ENCODE assay signal across 29 cellular contexts in genomic region chr1:221166162-221166500, GRCh38.
DNase-seq lines count a peak whose midpoint lies in the region; ATAC-seq and TF ChIP-seq lines count a peak whose summit lies in the region.
"Had no signal": no experiment of that assay in that cellular context is flagged by ENCODE, and none has a peak within 500 bp of the region (broad histone marks: within the 10 kb centered on the region; RNA-seq: fewer than 3 reads in every experiment).

No MANE protein-coding gene starts in this region.

- H3K27me3 Mint-ChIP-seq in CD14-positive monocyte (ENCODE audit: low read depth in 3 of 3): peaks cover 4 to 9% (median 6%) of the 10 kb centered on the region in 3 donors
- peaks cover 41% of the 10 kb centered on the region for H3K27me3 Mint-ChIP-seq in dendritic cell treated with granulocyte-macrophage colony-stimulating factor and Interleukin-4, amounts not matched to agents 40 ng/mL and 50 ng/mL, for 4 days
- peaks cover 0 to 33% (median 21%) of the 10 kb centered on the region in 5 donors for H3K27me3 Mint-ChIP-seq in naive thymus-derived CD4-positive, alpha-beta T cell
- H3K27me3 Mint-ChIP-seq: activated naive CD4-positive, alpha-beta T cell treated with anti-CD3 and anti-CD28 coated beads, Interleukin-2, amount 10 ng/mL, durations not matched to agents 7 days and 5 days; progenitor cell of endocrine pancreas had no signal

- no peak overlapping the region for H2BK20ac ChIP-seq in IMR-90 (ENCODE audit: low read depth, low read length)

- POLR2A ChIA-PET in IMR-90 (lab: Charles Lee; ENCODE audit: unreplicated experiment): no interaction called here
- POLR2A ChIA-PET in naive thymus-derived CD4-positive, alpha-beta T cell (lab: Charles Lee): no interaction called here

- no peak overlapping the region for H3K4me3 ChIP-seq in IMR-90 (ENCODE audit: insufficient read depth, low read depth, low read length)
- no peak overlapping the region for H3K4me3 ChIP-seq in naive thymus-derived CD4-positive, alpha-beta T cell (ENCODE audit: low read length)
- H3K4me3 ChIP-seq: left lung, Peyer's patch, sigmoid colon, tibial nerve had no signal

- no peak for TF ChIP-seq RAD21 in IMR-90 (IDR thresholded peaks at IDR 0.05; ENCODE audit: low read length)

- H2BK15ac ChIP-seq in IMR-90 (ENCODE audit: low read depth, low read length): no peak overlapping the region

- no CpG with 5 or more reads among the region's 2 CpGs for WGBS in IMR-90 (ENCODE audit: extremely low coverage in 2 of 2, insufficient read length in 1 of 2), 2 experiments

- in situ Hi-C loops in IMR-90 (cut with MboI; ENCODE audit: low sequenced_read_pairs): no loop called here

- H3K36me3 Mint-ChIP-seq in CD14-positive monocyte: peaks cover 13 to 16% of the 10 kb centered on the region in 2 donors
- peaks cover 5% of the 10 kb centered on the region for H3K36me3 Mint-ChIP-seq in dendritic cell treated with granulocyte-macrophage colony-stimulating factor and Interleukin-4, amounts not matched to agents 40 ng/mL and 50 ng/mL, for 4 days (ENCODE audit: low read depth)
- H3K36me3 Mint-ChIP-seq in naive thymus-derived CD4-positive, alpha-beta T cell: peaks cover 0 to under 1% (median 0%) of the 10 kb centered on the region in 5 donors
- H3K36me3 Mint-ChIP-seq: activated naive CD4-positive, alpha-beta T cell treated with anti-CD3 and anti-CD28 coated beads, Interleukin-2, amount 10 ng/mL, durations not matched to agents 7 days and 5 days; immature natural killer cell had no signal

- H4K8ac ChIP-seq in IMR-90 (ENCODE audit: low read depth in 2 of 2, low read length in 2 of 2): no peak overlapping the region

- no peak overlapping the region for H2AK9ac ChIP-seq in IMR-90 (replicated peaks; ENCODE audit: low read depth, low read length, poor library complexity)

- H3K9me3 ChIP-seq in IMR-90 (ENCODE audit: control insufficient read depth, insufficient read depth, low read length): no peaks in the 10 kb centered on the region
- H3K9me3 ChIP-seq in naive thymus-derived CD4-positive, alpha-beta T cell (ENCODE audit: control insufficient read depth in 2 of 3, low read length in 3 of 3): no peaks in the 10 kb centered on the region
- H3K9me3 ChIP-seq: left lung, Peyer's patch, sigmoid colon had no signal

- peaks cover 71% of the 10 kb centered on the region for H3K4me1 Mint-ChIP-seq in CD14-positive monocyte
- peaks cover 64% of the 10 kb centered on the region for H3K4me1 Mint-ChIP-seq in dendritic cell treated with granulocyte-macrophage colony-stimulating factor and Interleukin-4, amounts not matched to agents 40 ng/mL and 50 ng/mL, for 4 days (ENCODE audit: low read depth)
- H3K4me1 Mint-ChIP-seq in naive thymus-derived CD4-positive, alpha-beta T cell: peaks cover 0 to 3% (median 0%) of the 10 kb centered on the region in 7 donors
- H3K4me1 Mint-ChIP-seq: activated naive CD4-positive, alpha-beta T cell treated with anti-CD3 and anti-CD28 coated beads, Interleukin-2, amount 10 ng/mL, durations not matched to agents 7 days and 5 days; activated T-helper 17 cell treated with anti-CD3 and anti-CD28 coated beads, Interleukin-2, amount 50 U/mL, for 72 hours; immature natural killer cell had no signal

- no peak overlapping the region for H3K27ac ChIP-seq in IMR-90 (ENCODE audit: insufficient read depth, low read length)
- no peak overlapping the region for H3K27ac ChIP-seq in naive thymus-derived CD4-positive, alpha-beta T cell (ENCODE audit: low read depth, low read length)
- H3K27ac ChIP-seq: brain microvascular endothelial cell, Peyer's patch, tibial nerve, VCaP had no signal

- H3K14ac ChIP-seq in IMR-90 (replicated peaks; ENCODE audit: low read depth, low read length): no peak overlapping the region

- no peak overlapping the region for H3K56ac ChIP-seq in IMR-90 (ENCODE audit: extremely low read depth, insufficient read depth, low read length)

- H2BK120ac ChIP-seq in IMR-90 (ENCODE audit: low read depth, low read length): no peak overlapping the region

- no peak overlapping the region for H4K5ac ChIP-seq in IMR-90 (ENCODE audit: low read depth, low read length)

- dilution Hi-C loops in IMR-90 (cut with HindIII; ENCODE audit: low sequenced_read_pairs, unreplicated experiment): no loop called here

- H2AK5ac ChIP-seq in IMR-90 (ENCODE audit: low read depth, low read length): no peak overlapping the region

- H2AFZ ChIP-seq in IMR-90 (replicated peaks; ENCODE audit: low read length, poor library complexity): no peak overlapping the region

- H3K4ac ChIP-seq in IMR-90 (ENCODE audit: low read depth, low read length): no peak overlapping the region

- no peak overlapping the region for H3K9ac ChIP-seq in IMR-90 (ENCODE audit: low read depth, low read length)

- H3K23ac ChIP-seq in IMR-90 (ENCODE audit: low read depth, low read length): no peak overlapping the region

- BruUV-seq in IMR-90 (replicated peaks; lab: Mats Ljungman, UMichigan): no TSS peak

- H3K27me3 ChIP-seq in IMR-90 (ENCODE audit: control insufficient read depth, insufficient read depth, low read length): no peaks in the 10 kb centered on the region; the same call in 1 of the 2 replicates
- H3K27me3 ChIP-seq in naive thymus-derived CD4-positive, alpha-beta T cell (ENCODE audit: control insufficient read depth in 2 of 2, insufficient read depth in 2 of 2, low read length in 2 of 2): no peaks in the 10 kb centered on the region
- H3K27me3 ChIP-seq: brain microvascular endothelial cell, left lung, Peyer's patch, sigmoid colon, tibial nerve had no signal

- H3K9me1 ChIP-seq in IMR-90 (ENCODE audit: insufficient read depth, low read length): no peaks in the 10 kb centered on the region

- no peaks in the 10 kb centered on the region for H3K79me1 ChIP-seq in IMR-90 (ENCODE audit: low read depth in 1 of 2, low read length in 2 of 2)

- no peak overlapping the region for H3K18ac ChIP-seq in IMR-90 (ENCODE audit: low read depth, low read length)

- H4K91ac ChIP-seq in IMR-90 (ENCODE audit: insufficient read depth, low read depth, low read length): no peak overlapping the region

- H3K4me3 Mint-ChIP-seq in CD14-positive monocyte: peak overlapping the region in 1 of 2 donors; percentile 81
- no peak overlapping the region for H3K4me3 Mint-ChIP-seq in dendritic cell treated with granulocyte-macrophage colony-stimulating factor and Interleukin-4, amounts not matched to agents 40 ng/mL and 50 ng/mL, for 4 days
- H3K4me3 Mint-ChIP-seq in naive thymus-derived CD4-positive, alpha-beta T cell: no peak overlapping the region
- H3K4me3 Mint-ChIP-seq: activated CD8-positive, alpha-beta T cell treated with anti-CD3 and anti-CD28 coated beads, Interleukin-2, amount 10 ng/mL, durations not matched to agents 7 days and 5 days; activated naive CD4-positive, alpha-beta T cell treated with anti-CD3 and anti-CD28 coated beads, Interleukin-2, amount 10 ng/mL, durations not matched to agents 7 days and 5 days; activated T-helper 17 cell treated with anti-CD3 and anti-CD28 coated beads, Interleukin-2, amount 50 U/mL, for 72 hours; immature natural killer cell had no signal

- no peaks in the 10 kb centered on the region for H3K36me3 ChIP-seq in IMR-90 (ENCODE audit: control insufficient read depth, insufficient read depth, low read length)
- no peaks in the 10 kb centered on the region for H3K36me3 ChIP-seq in naive thymus-derived CD4-positive, alpha-beta T cell (ENCODE audit: control insufficient read depth in 2 of 3, insufficient read depth in 3 of 3, low read length in 3 of 3)
- H3K36me3 ChIP-seq: brain microvascular endothelial cell, left lung, Peyer's patch, sigmoid colon, tibial nerve had no signal

- peaks cover 4% of the 10 kb centered on the region; the same call in 1 of the 2 replicates for H3K4me1 ChIP-seq in IMR-90 (ENCODE audit: control insufficient read depth, insufficient read depth, low read length)
- H3K4me1 ChIP-seq in naive thymus-derived CD4-positive, alpha-beta T cell (ENCODE audit: control insufficient read depth in 2 of 2, insufficient read depth in 2 of 2, low read length in 2 of 2): no peaks in the 10 kb centered on the region
- H3K4me1 ChIP-seq: Peyer's patch had no signal

- no peak for TF ChIP-seq CTCF in CD14-positive monocyte (IDR thresholded peaks at IDR 0.05)
- TF ChIP-seq CTCF in IMR-90 (conservative IDR thresholded peaks at IDR 0.05; ENCODE audit: low read depth, low read length): no peak

- no peaks in the 10 kb centered on the region for H4K20me1 ChIP-seq in IMR-90 (ENCODE audit: insufficient read depth, low read length)

- H3K27ac Mint-ChIP-seq in CD14-positive monocyte: peak overlapping the region; percentile 76 to 95 (median 92)
- peak overlapping the region; percentile 81 for H3K27ac Mint-ChIP-seq in dendritic cell treated with granulocyte-macrophage colony-stimulating factor and Interleukin-4, amounts not matched to agents 40 ng/mL and 50 ng/mL, for 4 days
- no peak overlapping the region for H3K27ac Mint-ChIP-seq in naive thymus-derived CD4-positive, alpha-beta T cell
- H3K27ac Mint-ChIP-seq: activated CD8-positive, alpha-beta T cell treated with anti-CD3 and anti-CD28 coated beads, Interleukin-2, amount 10 ng/mL, durations not matched to agents 7 days and 5 days; activated naive CD4-positive, alpha-beta T cell treated with anti-CD3 and anti-CD28 coated beads, Interleukin-2, amount 10 ng/mL, durations not matched to agents 7 days and 5 days; activated T-helper 17 cell treated with anti-CD3 and anti-CD28 coated beads, Interleukin-2, amount 50 U/mL, for 72 hours; immature natural killer cell; progenitor cell of endocrine pancreas had no signal

- intact Hi-C loops in CD14-positive monocyte (cut with micrococcal nuclease): loop anchor here (5.0 to 10.0 kb wide), 4 partner anchors 69 to 289 kb away; partner anchors contain the start of gene HLX (in 1 of the 2)
- intact Hi-C loops in IMR-90 (cut with micrococcal nuclease): no loop called here
- intact Hi-C loops in dendritic cell treated with granulocyte-macrophage colony-stimulating factor and Interleukin-4, amounts not matched to agents 40 ng/mL and 50 ng/mL, for 4 days (cut with micrococcal nuclease): loop anchor here (2.0 to 5.0 kb wide), 3 partner anchors 36 to 95 kb away; no protein-coding TSS in a partner anchor
- intact Hi-C loops in naive thymus-derived CD4-positive, alpha-beta T cell (cut with micrococcal nuclease): no loop called here

- no peak overlapping the region for H2BK5ac ChIP-seq in IMR-90 (ENCODE audit: low read depth, low read length, poor library complexity, severe bottlenecking)

- no peak for TF ChIP-seq POLR2A in IMR-90 (IDR thresholded peaks at IDR 0.05; ENCODE audit: low read depth, low read length)

- CTCF ChIA-PET in IMR-90 (lab: Yijun Ruan, JAX): interaction anchor here (0.6 kb wide), 1 partner anchor 25 kb away, joined by 3 read pairs; no protein-coding TSS in a partner anchor
- CTCF ChIA-PET in naive thymus-derived CD4-positive, alpha-beta T cell (lab: Charles Lee): no interaction called here

- DNase-seq in CD14-positive monocyte (ENCODE audit: low spot score): no peak
- DNase-seq in IMR-90: peak; percentile 1
- DNase-seq in renal cortical epithelial cell (ENCODE audit: low read depth): peak; percentile 80
- no peak for DNase-seq in NCI-H1092 (lab: John Stamatoyannopoulos, UW)
- DNase-seq in activated CD4-positive, alpha-beta T cell treated with anti-CD3 and anti-CD28 coated beads for 1 hour: no peak
- no peak for DNase-seq in naive thymus-derived CD4-positive, alpha-beta T cell
- DNase-seq: activated CD4-positive, alpha-beta T cell treated with anti-CD3 and anti-CD28 coated beads for 4 hours; activated CD8-positive, alpha-beta T cell treated with anti-CD3 and anti-CD28 coated beads, Interleukin-2, amount 10 ng/mL, durations not matched to agents 7 days and 5 days; activated naive CD4-positive, alpha-beta T cell treated with anti-CD3 and anti-CD28 coated beads, Interleukin-2, amount 10 ng/mL, durations not matched to agents 7 days and 5 days; brain microvascular endothelial cell; Calu3; DMS79 treated with DMSO at 0.1 percent for 48 hours; hypothalamus; immature natural killer cell; NCI-H1436 treated with DMSO at 0.1 percent for 48 hours; NCI-H226; NCI-H748 treated with DMSO at 0.1 percent for 48 hours; SHP77 treated with DMSO at 0.1 percent for 48 hours; sigmoid colon; stimulated activated CD4-positive, alpha-beta T cell treated with anti-CD3 and anti-CD28 coated beads, Interleukin-4, amount 100 ng/mL, for 1 hour; SW 1271 had no signal

- peaks cover 0 to 7% (median 0%) of the 10 kb centered on the region in 7 donors for H3K9me3 Mint-ChIP-seq in CD14-positive monocyte
- H3K9me3 Mint-ChIP-seq in dendritic cell treated with granulocyte-macrophage colony-stimulating factor and Interleukin-4, amounts not matched to agents 40 ng/mL and 50 ng/mL, for 4 days: no peaks in the 10 kb centered on the region
- peaks cover 0 to 6% (median 0%) of the 10 kb centered on the region in 11 donors for H3K9me3 Mint-ChIP-seq in naive thymus-derived CD4-positive, alpha-beta T cell
- H3K9me3 Mint-ChIP-seq: activated naive CD4-positive, alpha-beta T cell treated with anti-CD3 and anti-CD28 coated beads, Interleukin-2, amount 10 ng/mL, durations not matched to agents 7 days and 5 days; activated T-helper 17 cell treated with anti-CD3 and anti-CD28 coated beads, Interleukin-2, amount 50 U/mL, for 72 hours had no signal

- no peak for ATAC-seq in IMR-90 (ENCODE audit: low read depth)
- ATAC-seq in naive thymus-derived CD4-positive, alpha-beta T cell: no peak
- ATAC-seq: activated CD8-positive, alpha-beta T cell treated with anti-CD3 and anti-CD28 coated beads, Interleukin-2, amount 10 ng/mL, durations not matched to agents 7 days and 5 days; activated T-helper 17 cell treated with anti-CD3 and anti-CD28 coated beads, Interleukin-2, amount 50 U/mL, for 72 hours; HepG2 had no signal

- no peak overlapping the region for H3K4me2 ChIP-seq in IMR-90 (ENCODE audit: low read depth, low read length)

Comparison
In these comparisons a context has a peak if more than half of its experiments do, and no peak if none do; other contexts are left out.
1. DNase-seq: peak in IMR-90 (single experiment) and renal cortical epithelial cell (single experiment); none in CD14-positive monocyte (single experiment), NCI-H1092 (single experiment), activated CD4-positive, alpha-beta T cell treated with anti-CD3 and anti-CD28 coated beads for 1 hour (single experiment) and naive thymus-derived CD4-positive, alpha-beta T cell (0 of 9).
2. H3K27ac Mint-ChIP-seq: peak in CD14-positive monocyte (7 of 7) and dendritic cell treated with granulocyte-macrophage colony-stimulating factor and Interleukin-4, amounts not matched to agents 40 ng/mL and 50 ng/mL, for 4 days (single experiment); none in naive thymus-derived CD4-positive, alpha-beta T cell (0 of 9).
3. intact Hi-C loops: an anchor here in CD14-positive monocyte (5.0 to 10.0 kb wide) and dendritic cell treated with granulocyte-macrophage colony-stimulating factor and Interleukin-4, amounts not matched to agents 40 ng/mL and 50 ng/mL, for 4 days (2.0 to 5.0 kb wide); none called in IMR-90 and naive thymus-derived CD4-positive, alpha-beta T cell.